Comparison of ENCODE assay signal across 15 cellular contexts in the genomic region with DNA sequence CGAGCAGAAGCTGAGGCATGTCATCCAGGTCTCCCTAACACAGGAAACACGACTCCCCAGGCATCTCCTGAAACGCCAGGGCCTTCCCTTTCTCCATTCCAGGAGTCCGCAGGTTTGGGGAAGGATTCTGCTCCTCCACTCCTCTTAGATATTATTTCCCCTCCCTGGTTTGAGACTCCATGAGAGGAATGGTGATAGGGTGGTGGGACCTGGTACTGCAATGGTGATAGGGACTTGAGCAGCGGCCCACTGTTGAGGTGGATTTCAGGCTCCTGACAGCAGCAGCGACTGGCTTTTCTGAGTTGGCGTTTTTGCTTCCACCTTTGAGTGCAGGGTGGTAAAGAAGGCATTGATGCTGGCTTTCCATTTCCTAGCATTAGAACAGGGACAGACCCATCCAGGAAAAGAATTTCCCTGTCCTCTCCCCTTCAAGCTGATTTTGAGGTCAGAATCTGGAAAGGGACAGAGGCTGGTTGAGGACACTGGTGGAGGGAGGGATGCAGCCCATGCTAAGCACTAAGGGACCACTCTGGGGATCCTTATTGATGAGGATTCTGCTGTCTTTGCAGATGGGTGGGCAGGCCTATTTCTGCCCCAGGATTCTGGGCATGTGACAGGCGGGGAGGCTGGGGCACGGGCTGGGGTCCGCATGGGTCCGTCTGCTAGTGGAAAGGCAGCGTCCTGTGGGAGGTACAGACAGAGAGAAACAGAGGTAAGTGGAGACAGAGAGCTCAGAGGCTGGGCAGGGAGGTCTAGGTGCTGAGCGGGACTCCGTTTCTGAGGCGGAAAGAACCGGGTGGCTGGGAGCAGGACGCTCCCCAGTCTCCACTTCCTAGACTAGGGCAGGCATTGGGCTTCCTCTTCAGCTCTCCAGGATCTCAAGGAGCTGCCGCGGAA. TPM values are rescaled to one million over a fixed set of nuclear protein-coding genes. Genes with fewer than 3 reads are reported as not detected.
DNase-seq lines count a peak whose midpoint lies in the region; ATAC-seq, FAIRE-seq and TF ChIP-seq lines count a peak whose summit lies in the region.
"Had no signal": no experiment of that assay in that cellular context is flagged by ENCODE, and none has a peak within 500 bp of the region (broad histone marks: within the 10 kb centered on the region; RNA-seq: fewer than 3 reads in every experiment).

No MANE protein-coding gene starts in this region.

- H3K27ac ChIP-seq in 22Rv1 (peak overlapping the region; percentile 51), GM12878 (ENCODE audit: control insufficient read depth, insufficient read depth) (no peak overlapping the region)

- no peak for TF ChIP-seq POLR2A in GM12878 (IDR thresholded peaks at IDR 0.05; ENCODE audit: low read depth, low read length)

- in situ Hi-C loops in GM12878 (cut with MboI): no loop called here

- H3K4me1 Mint-ChIP-seq in memory B cell (peaks cover 11% of the 10 kb centered on the region), chondrocyte (ENCODE audit: low read depth) (peaks cover 8% of the 10 kb centered on the region)

- H3K9me3 Mint-ChIP-seq in memory B cell (peaks cover 4% of the 10 kb centered on the region), chondrocyte (ENCODE audit: low read depth) (no peaks in the 10 kb centered on the region)
- H3K9me3 Mint-ChIP-seq: activated CD4-positive, alpha-beta memory T cell treated with anti-CD3 and anti-CD28 coated beads, Interleukin-2, amount 10 ng/mL, durations not matched to agents 7 days and 5 days; activated naive CD4-positive, alpha-beta T cell treated with anti-CD3 and anti-CD28 coated beads, Interleukin-2, amount 50 U/mL, for 72 hours; dendritic cell treated with granulocyte-macrophage colony-stimulating factor and Interleukin-4, amounts not matched to agents 40 ng/mL and 50 ng/mL, for 4 days had no signal

- no peaks in the 10 kb centered on the region for H3K4me1 ChIP-seq in GM12878 (ENCODE audit: control insufficient read depth, insufficient read depth, low read length)

- BruUV-seq in GM12878 (replicated peaks; lab: Mats Ljungman, UMichigan): no TSS peak

- WGBS in GM12878 (ENCODE audit: insufficient coverage, insufficient replicate concordance, low lambda C conversion rate, missing lambda C conversion rate): 20% methylated on average over 17 of the region's 19 CpGs

- no peak for TF ChIP-seq RAD21 in GM12878 (IDR thresholded peaks at IDR 0.05; ENCODE audit: insufficient read depth, low read depth, low read length)

- H3K9me3 ChIP-seq in GM12878 (replicated peaks; ENCODE audit: control insufficient read depth, insufficient read depth, low read length): no peaks in the 10 kb centered on the region

- H2AFZ ChIP-seq in GM12878 (ENCODE audit: control insufficient read depth, low read depth, low read length): no peak overlapping the region

- SMC1A ChIA-PET in GM12878 (lab: Charles Lee; ENCODE audit: uncharacterized antibody, unreplicated experiment): no interaction called here

- TF ChIP-seq CTCF in 22Rv1 (IDR thresholded peaks at IDR 0.05) (no peak), GM12873 (IDR thresholded peaks at IDR 0.05; ENCODE audit: insufficient read depth, low read depth, low read length, missing control alignments) (peak; percentile 5), GM12878 (IDR thresholded peaks at IDR 0.05 in 2 of 3, conservative IDR thresholded peaks at IDR 0.05 in 1 of 3; ENCODE audit: control insufficient read depth in 2 of 3, extremely low read depth in 1 of 3, insufficient read depth in 1 of 3, low read depth in 3 of 3, low read length in 3 of 3) (no peak), chondrocyte (IDR thresholded peaks at IDR 0.05) (no peak)

- no peak for TF ChIP-seq EP300 in GM12878 (IDR thresholded peaks at IDR 0.05; ENCODE audit: borderline replicate concordance in 1 of 2, control insufficient read depth in 1 of 2, low read depth in 2 of 2, low read length in 2 of 2)

- H3K4me3 ChIP-seq in GM12878: no peak overlapping the region

- POLR2A ChIA-PET in GM12878 (lab: Charles Lee): no interaction called here

- no peak overlapping the region for H3K27ac Mint-ChIP-seq in memory B cell
- H3K27ac Mint-ChIP-seq in chondrocyte (ENCODE audit: unreplicated experiment): no peak overlapping the region
- H3K27ac Mint-ChIP-seq: activated CD4-positive, alpha-beta memory T cell treated with anti-CD3 and anti-CD28 coated beads, Interleukin-2, amount 10 ng/mL, durations not matched to agents 7 days and 5 days; activated naive CD4-positive, alpha-beta T cell treated with anti-CD3 and anti-CD28 coated beads, Interleukin-2, amount 50 U/mL, for 72 hours; dendritic cell treated with granulocyte-macrophage colony-stimulating factor and Interleukin-4, amounts not matched to agents 40 ng/mL and 50 ng/mL, for 4 days had no signal

- ATAC-seq in GM12878 (no peak), memory B cell (ENCODE audit: low read depth) (no peak), GM19351 (IDR thresholded peaks at IDR 0.05; ENCODE audit: unreplicated experiment) (no peak)
- ATAC-seq: activated naive CD4-positive, alpha-beta T cell treated with anti-CD3 and anti-CD28 coated beads, Interleukin-2, amount 50 U/mL, for 72 hours had no signal

- H3K4me3 Mint-ChIP-seq in memory B cell: peak overlapping the region; percentile 64
- H3K4me3 Mint-ChIP-seq in chondrocyte (ENCODE audit: unreplicated experiment): no peak overlapping the region
- H3K4me3 Mint-ChIP-seq: activated CD4-positive, alpha-beta memory T cell treated with anti-CD3 and anti-CD28 coated beads, Interleukin-2, amount 10 ng/mL, durations not matched to agents 7 days and 5 days; dendritic cell treated with granulocyte-macrophage colony-stimulating factor and Interleukin-4, amounts not matched to agents 40 ng/mL and 50 ng/mL, for 4 days had no signal

- no peak for FAIRE-seq in GM12878 (lab: Jason Lieb, UNC)

- DNase-seq in GM12878 (ENCODE audit: low read depth, low spot score) (no peak), memory B cell (ENCODE audit: low spot score in 2 of 2) (no peak), nucleus accumbens (lab: John Stamatoyannopoulos, UW) (no peak), SIG-M5 (lab: John Stamatoyannopoulos, UW) (no peak), chondrocyte (ENCODE audit: low spot score) (no peak)
- DNase-seq: activated CD4-positive, alpha-beta memory T cell treated with anti-CD3 and anti-CD28 coated beads, Interleukin-2, amount 10 ng/mL, durations not matched to agents 7 days and 5 days; AML-193 had no signal

- RAD21 ChIA-PET in GM12878 (lab: Charles Lee; ENCODE audit: unreplicated experiment): no interaction called here

- H3K36me3 ChIP-seq in GM12878 (ENCODE audit: control insufficient read depth in 2 of 2, insufficient read depth in 2 of 2, low read length in 1 of 2): no peaks in the 10 kb centered on the region

- H3K27me3 Mint-ChIP-seq in memory B cell: peaks cover 26% of the 10 kb centered on the region
- peaks cover 42% of the 10 kb centered on the region for H3K27me3 Mint-ChIP-seq in chondrocyte (ENCODE audit: low read depth)

- intact Hi-C loops in GM12878 (cut with micrococcal nuclease; ENCODE audit: unreplicated experiment): no loop called here

- H3K79me2 ChIP-seq in GM12878 (ENCODE audit: control insufficient read depth, insufficient read depth, low read length): no peaks in the 10 kb centered on the region

- no peak overlapping the region for H3K9ac ChIP-seq in GM12878 (ENCODE audit: control insufficient read depth, insufficient read depth, low read length)

- CTCF ChIA-PET in GM12878 (lab: Yijun Ruan, JAX): no interaction called here

- H3K27me3 ChIP-seq in GM12878 (replicated peaks in 1 of 2; ENCODE audit: control insufficient read depth in 2 of 2, insufficient read depth in 2 of 2, low read length in 1 of 2): peaks cover 20 to 35% of the 10 kb centered on the region in 2 experiments

- H4K20me1 ChIP-seq in GM12878 (ENCODE audit: control insufficient read depth, insufficient read depth): no peaks in the 10 kb centered on the region

- peaks cover 3% of the 10 kb centered on the region for H3K36me3 Mint-ChIP-seq in memory B cell
- peaks cover 9% of the 10 kb centered on the region for H3K36me3 Mint-ChIP-seq in chondrocyte (ENCODE audit: low read depth)

- no peak overlapping the region for H3K4me2 ChIP-seq in GM12878 (ENCODE audit: control insufficient read depth, insufficient read depth)

RNA-seq across cellular contexts. Expression of gene TBX4, which starts 1.3 kb away (rescaled TPM):
- total RNA-seq in GM12878 (2013; cell fraction: nucleolus; rRNA removed): not detected in 2 replicates
- total RNA-seq in GM12878 (2014; rRNA removed) (not detected in 2 replicates), GM12878 (2014; rRNA removed; fragmentation: Illumina TruSeq; extraction: Trizol) (not detected in 2 replicates), GM12878 (2021) (not detected in 2 replicates), chondrocyte (not detected in 3 replicates)
- polyA plus RNA-seq in GM12878 (2011; ENCODE audit: low read depth): not detected
- polyA plus RNA-seq in GM12878 (2011; rRNA removed) (not detected in 2 replicates), GM12878 (2014; fragmentation: Illumina TruSeq; extraction: Trizol) (0.01 TPM in 1 of 2 replicates, not detected in the other), GM12878 (2014; fragmentation: Nextera tagmentation; extraction: Ambion mirVana) (not detected), GM12878 (2014; rRNA removed) (not detected in 2 replicates), GM12878 (2016; fragmentation: Nextera tagmentation; extraction: Ambion mirVana) (not detected)
- polyA plus RNA-seq in GM12878 (2011; cell fraction: cytosol; rRNA removed): 0.03 TPM in 1 of 2 replicates, not detected in the other
- 0.06 TPM in 1 of 2 replicates, not detected in the other for polyA plus RNA-seq in GM12878 (2011; cell fraction: nucleus; rRNA removed)
- 0.07 TPM in 1 of 2 replicates, not detected in the other for polyA plus RNA-seq in GM12878 (2012)
- polyA minus RNA-seq in GM12878 (2011; rRNA and poly(A)+ RNA removed): 0.15 TPM in 1 of 2 replicates, not detected in the other
- not detected in 2 replicates for polyA minus RNA-seq in GM12878 (2011; cell fraction: cytosol; rRNA and poly(A)+ RNA removed)
- polyA minus RNA-seq in GM12878 (2011; cell fraction: nucleus; rRNA and poly(A)+ RNA removed): not detected in 2 replicates
- total RNA-seq: activated CD4-positive, alpha-beta memory T cell treated with anti-CD3 and anti-CD28 coated beads, Interleukin-2, amount 10 ng/mL, durations not matched to agents 7 days and 5 days; activated naive CD4-positive, alpha-beta T cell treated with anti-CD3 and anti-CD28 coated beads, Interleukin-2, amount 50 U/mL, for 72 hours; fibroblast of villous mesenchyme; omental fat pad; T-helper 1 cell treated with Interleukin-12 subunit alpha and Interleukin-12 subunit beta and Interleukin-4 antibody, amounts not matched to agents 30 ng/mL and 1 ng/mL, for 36 hours had no signal

RNA-seq across cellular contexts. Expression of gene TBX2, which starts 51.2 kb away (rescaled TPM):
- not detected in 2 replicates for total RNA-seq in GM12878 (2013; cell fraction: nucleolus; rRNA removed)
- total RNA-seq in GM12878 (2014; rRNA removed) (not detected in 2 replicates), GM12878 (2014; rRNA removed; fragmentation: Illumina TruSeq; extraction: Trizol) (not detected in 2 replicates), GM12878 (2021) (0.11 and 0.13 TPM in 2 replicates), chondrocyte (2.0 to 8.6 TPM (median 8.4 TPM) in 3 replicates)
- not detected for polyA plus RNA-seq in GM12878 (2011; ENCODE audit: low read depth)
- polyA plus RNA-seq in GM12878 (2011; rRNA removed) (not detected in 2 replicates), GM12878 (2014; fragmentation: Illumina TruSeq; extraction: Trizol) (not detected in 2 replicates), GM12878 (2014; fragmentation: Nextera tagmentation; extraction: Ambion mirVana) (not detected), GM12878 (2014; rRNA removed) (not detected in 2 replicates), GM12878 (2016; fragmentation: Nextera tagmentation; extraction: Ambion mirVana) (not detected)
- not detected in 2 replicates for polyA plus RNA-seq in GM12878 (2011; cell fraction: cytosol; rRNA removed)
- polyA plus RNA-seq in GM12878 (2011; cell fraction: nucleus; rRNA removed): not detected in 2 replicates
- polyA plus RNA-seq in GM12878 (2012): not detected in 2 replicates
- polyA minus RNA-seq in GM12878 (2011; rRNA and poly(A)+ RNA removed): not detected in 2 replicates
- not detected in 2 replicates for polyA minus RNA-seq in GM12878 (2011; cell fraction: cytosol; rRNA and poly(A)+ RNA removed)
- polyA minus RNA-seq in GM12878 (2011; cell fraction: nucleus; rRNA and poly(A)+ RNA removed): not detected in 2 replicates
- total RNA-seq: activated CD4-positive, alpha-beta memory T cell treated with anti-CD3 and anti-CD28 coated beads, Interleukin-2, amount 10 ng/mL, durations not matched to agents 7 days and 5 days; activated naive CD4-positive, alpha-beta T cell treated with anti-CD3 and anti-CD28 coated beads, Interleukin-2, amount 50 U/mL, for 72 hours; T-helper 1 cell treated with Interleukin-12 subunit alpha and Interleukin-12 subunit beta and Interleukin-4 antibody, amounts not matched to agents 30 ng/mL and 1 ng/mL, for 36 hours had no signal
